In the genomic region with DNA sequence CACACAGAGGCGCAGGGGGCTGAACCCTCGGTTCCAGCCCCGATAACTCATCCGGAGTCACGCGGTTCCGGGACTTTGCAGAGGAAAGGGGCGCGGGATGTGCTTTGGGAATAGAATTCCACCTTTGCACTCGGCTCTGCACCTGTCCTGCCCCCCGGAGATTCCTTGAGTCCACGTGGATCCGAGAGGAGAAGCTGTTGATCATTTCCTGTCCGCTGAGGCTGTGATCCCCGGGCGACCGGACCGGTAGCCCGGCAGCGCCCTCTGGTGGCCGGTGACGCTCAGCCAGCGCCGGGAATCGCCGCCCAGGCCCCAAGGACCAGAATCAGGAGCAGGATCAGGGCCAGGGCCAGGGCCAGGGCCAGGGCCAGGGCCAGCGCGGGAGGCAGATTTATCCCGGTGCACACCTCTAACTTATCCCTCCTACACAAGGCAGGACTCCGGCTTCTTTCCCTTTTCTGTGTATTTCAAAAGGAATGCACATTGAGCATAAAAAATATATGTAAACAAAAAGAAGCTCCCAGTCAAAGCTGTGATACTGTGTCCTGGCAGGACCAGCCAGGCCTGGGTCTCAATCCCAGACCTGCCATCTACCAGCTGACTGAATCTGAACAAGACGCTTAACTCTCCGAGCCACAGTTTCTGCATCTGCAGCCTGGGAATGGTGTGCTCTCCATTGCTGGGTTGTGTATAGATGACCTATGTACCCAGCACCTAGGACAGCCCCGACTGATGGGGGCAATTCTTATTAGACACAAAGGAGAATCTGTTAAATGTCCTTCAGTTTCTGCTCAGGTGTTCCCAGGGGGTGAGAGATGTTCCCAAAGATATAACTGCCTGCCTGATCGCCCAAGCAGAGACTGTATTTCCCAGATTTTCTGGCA, we compare ENCODE assay signal across 8 cellular contexts. TPM values are rescaled to one million over a fixed set of nuclear protein-coding genes. Genes with fewer than 3 reads are reported as not detected.
A peak's percentile ranks its signal among the peaks of the same experiment; 100 is the strongest.
DNase-seq lines count a peak whose midpoint lies in the region; ATAC-seq and TF ChIP-seq lines count a peak whose summit lies in the region.

No MANE protein-coding gene starts in this region.

- H3K4me3 ChIP-seq in epithelial cell of esophagus (ENCODE audit: low read length): peak overlapping the region; percentile 28
- peak overlapping the region; percentile 13 for H3K4me3 ChIP-seq in mononuclear cell (ENCODE audit: low read length)

- H3K4me1 ChIP-seq in ES-I3 (ENCODE audit: insufficient read depth, low read length) (peaks cover 22% of the 10 kb centered on the region), mononuclear cell (ENCODE audit: insufficient read depth, low read length) (peaks cover 6% of the 10 kb centered on the region)

- peak; percentile 51 to 62 for DNase-seq in NOMO-1 (lab: John Stamatoyannopoulos, UW; ENCODE audit: unreplicated experiment in 2 of 2)
- peak; percentile 83 for DNase-seq in activated CD8-positive, alpha-beta memory T cell treated with anti-CD3 and anti-CD28 coated beads, Interleukin-2, amount 50 U/mL, for 4 hours
- DNase-seq in epithelial cell of esophagus (ENCODE audit: low read depth): peak; percentile 66
- peak; percentile 45 to 53 for DNase-seq in stimulated activated CD8-positive, alpha-beta memory T cell treated with anti-CD3 and anti-CD28 coated beads, Interleukin-15, amount 100 ng/mL, for 4 hours (ENCODE audit: low read depth in 2 of 2)

- H3K27me3 ChIP-seq in mononuclear cell (ENCODE audit: insufficient read depth, low read length): peaks cover 3% of the 10 kb centered on the region

- ATAC-seq in HG03196 (IDR thresholded peaks at IDR 0.05; ENCODE audit: unreplicated experiment) (peak; percentile 39), GM19351 (IDR thresholded peaks at IDR 0.05; ENCODE audit: unreplicated experiment) (no peak)

- peak overlapping the region; percentile 56; the same call in 1 of the 2 replicates for H3K9ac ChIP-seq in ES-I3 (ENCODE audit: low read depth, low read length)

- peak; percentile 75 for TF ChIP-seq CTCF in epithelial cell of esophagus (IDR thresholded peaks at IDR 0.05; ENCODE audit: insufficient read depth, low read depth, low read length, missing control alignments)

- H3K9me3 ChIP-seq in ES-I3 (ENCODE audit: control insufficient read depth, insufficient read depth, low read length) (no peaks in the 10 kb centered on the region), mononuclear cell (ENCODE audit: low read depth, low read length) (no peaks in the 10 kb centered on the region)

- H3K36me3 ChIP-seq in ES-I3 (ENCODE audit: insufficient read depth, low read length): no peaks in the 10 kb centered on the region

RNA-seq across cellular contexts. Expression of gene SPATA3, which starts 8.5 kb away (rescaled TPM):
- total RNA-seq in mononuclear cell: not detected

RNA-seq across cellular contexts. Expression of gene C2orf72, which starts 49.9 kb away (rescaled TPM):
- not detected for total RNA-seq in mononuclear cell
